Comparison of ENCODE assay signal across 1 cellular context in the genomic region with DNA sequence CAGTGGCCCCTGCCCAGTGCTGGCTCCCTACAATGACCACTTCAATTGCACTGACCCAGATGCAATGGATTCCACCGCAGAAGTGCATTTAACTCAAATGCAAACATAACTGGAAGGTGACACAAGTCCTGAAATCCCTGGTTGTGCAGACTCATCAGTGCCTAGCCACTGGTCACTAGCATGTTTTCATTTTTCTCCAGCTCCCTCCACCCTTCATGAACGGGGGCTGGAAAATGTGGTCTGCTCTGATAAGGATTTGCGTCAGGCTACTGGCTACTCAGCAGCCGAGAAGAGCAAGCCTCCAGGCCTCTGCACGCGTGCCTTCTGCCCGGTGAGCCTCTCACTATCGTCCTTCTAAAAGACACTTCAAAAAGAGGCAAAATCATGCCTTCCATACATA.
TF ChIP-seq lines count a peak whose summit lies in the region.

No MANE protein-coding gene starts in this region.

TF ChIP-seq in K562, 482 proteins besides CTCF, POLR2A, EP300 and RAD21 (continues in another document):
- TF ChIP-seq, protein P1, sequence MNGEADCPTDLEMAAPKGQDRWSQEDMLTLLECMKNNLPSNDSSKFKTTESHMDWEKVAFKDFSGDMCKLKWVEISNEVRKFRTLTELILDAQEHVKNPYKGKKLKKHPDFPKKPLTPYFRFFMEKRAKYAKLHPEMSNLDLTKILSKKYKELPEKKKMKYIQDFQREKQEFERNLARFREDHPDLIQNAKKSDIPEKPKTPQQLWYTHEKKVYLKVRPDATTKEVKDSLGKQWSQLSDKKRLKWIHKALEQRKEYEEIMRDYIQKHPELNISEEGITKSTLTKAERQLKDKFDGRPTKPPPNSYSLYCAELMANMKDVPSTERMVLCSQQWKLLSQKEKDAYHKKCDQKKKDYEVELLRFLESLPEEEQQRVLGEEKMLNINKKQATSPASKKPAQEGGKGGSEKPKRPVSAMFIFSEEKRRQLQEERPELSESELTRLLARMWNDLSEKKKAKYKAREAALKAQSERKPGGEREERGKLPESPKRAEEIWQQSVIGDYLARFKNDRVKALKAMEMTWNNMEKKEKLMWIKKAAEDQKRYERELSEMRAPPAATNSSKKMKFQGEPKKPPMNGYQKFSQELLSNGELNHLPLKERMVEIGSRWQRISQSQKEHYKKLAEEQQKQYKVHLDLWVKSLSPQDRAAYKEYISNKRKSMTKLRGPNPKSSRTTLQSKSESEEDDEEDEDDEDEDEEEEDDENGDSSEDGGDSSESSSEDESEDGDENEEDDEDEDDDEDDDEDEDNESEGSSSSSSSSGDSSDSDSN (IDR thresholded peaks at IDR 0.05; ENCODE audit: borderline replicate concordance in 1 of 2, low read depth in 2 of 2, low read length in 2 of 2): peak; percentile 79 to 91; a peak in 3 of 4 replicates
- TF ChIP-seq PML (IDR thresholded peaks at IDR 0.05; ENCODE audit: low read length) (peak; percentile 91), TCF7L2 (IDR thresholded peaks at IDR 0.05; ENCODE audit: low read depth, low read length) (no peak), IRF1 (CRISPR knock-in tag; IDR thresholded peaks at IDR 0.05; ENCODE audit: borderline replicate concordance) (no peak), BRD9 (IDR thresholded peaks at IDR 0.05; ENCODE audit: low read depth, partially characterized antibody) (peak; percentile 88), ZNF668 (CRISPR knock-in tag; IDR thresholded peaks at IDR 0.05) (no peak), TRIM24 (IDR thresholded peaks at IDR 0.05) (peak; percentile 76 to 87; a peak in 3 of 4 replicates), ZNF766 (CRISPR knock-in tag; conservative IDR thresholded peaks at IDR 0.05) (peak; percentile 91), RBM39 (optimal IDR thresholded peaks at IDR 0.05; ENCODE audit: low read depth, low read length) (no peak), TOE1 (IDR thresholded peaks at IDR 0.05; ENCODE audit: borderline replicate concordance) (peak; percentile 65; the same call in 1 of the 2 replicates), TOE1 (CRISPR knock-in tag; IDR thresholded peaks at IDR 0.05; ENCODE audit: borderline replicate concordance, low read depth) (no peak), GATAD2B (IDR thresholded peaks at IDR 0.05; ENCODE audit: borderline replicate concordance) (0 out of 2 replicates have a peak, but pooled peaks have one; percentile 54), SMAD3 (CRISPR knock-in tag; conservative IDR thresholded peaks at IDR 0.05) (no peak), CBFA2T2 (conservative IDR thresholded peaks at IDR 0.05) (peak; percentile 94), MCM2 (IDR thresholded peaks at IDR 0.05; ENCODE audit: low read depth) (no peak), SP2 (IDR thresholded peaks at IDR 0.05; ENCODE audit: extremely low read depth, low read depth, low read length, poor library complexity, severe bottlenecking) (no peak), RBM22 (IDR thresholded peaks at IDR 0.05; ENCODE audit: low read depth, low read length, poor library complexity, severe bottlenecking) (no peak), ZNF274 (IDR thresholded peaks at IDR 0.05; ENCODE audit: borderline replicate concordance, low read depth, low read length) (no peak; the same call in 1 of the 2 replicates), ZBTB7A (IDR thresholded peaks at IDR 0.05; ENCODE audit: borderline replicate concordance, control insufficient read depth, low read depth, low read length) (no peak), POLR3A (IDR thresholded peaks at IDR 0.05; ENCODE audit: borderline replicate concordance, extremely low read depth, insufficient read depth, insufficient read length) (no peak), CSDE1 (IDR thresholded peaks at IDR 0.05) (no peak), STAT5A (IDR thresholded peaks at IDR 0.05; ENCODE audit: borderline replicate concordance, low read length) (peak; percentile 90), FOXK2 (conservative IDR thresholded peaks at IDR 0.05 in 1 of 2, IDR thresholded peaks at IDR 0.05 in 1 of 2; ENCODE audit: low read depth in 2 of 2) (peak; percentile 98 to 99), GATA2 (CRISPR knock-in tag; IDR thresholded peaks at IDR 0.05) (peak; percentile 88), HOXB6 (CRISPR knock-in tag; IDR thresholded peaks at IDR 0.05; ENCODE audit: borderline replicate concordance) (no peak), MTA3 (IDR thresholded peaks at IDR 0.05; ENCODE audit: borderline replicate concordance) (peak; percentile 89; the same call in 1 of the 2 replicates), KHSRP (IDR thresholded peaks at IDR 0.05) (no peak), TCFL5 (CRISPR knock-in tag; conservative IDR thresholded peaks at IDR 0.05) (no peak), NCOR1 (IDR thresholded peaks at IDR 0.05) (peak; percentile 96), SMAD2 (IDR thresholded peaks at IDR 0.05; ENCODE audit: low read depth, low read length) (no peak), XRCC5 (IDR thresholded peaks at IDR 0.05; ENCODE audit: low read depth, low read length) (peak; percentile 46; the same call in 1 of the 2 replicates), HDAC6 (IDR thresholded peaks at IDR 0.05; ENCODE audit: low read depth, low read length) (no peak), DLX4 (CRISPR knock-in tag; IDR thresholded peaks at IDR 0.05) (no peak), NONO (IDR thresholded peaks at IDR 0.05; ENCODE audit: low read depth in 2 of 2, low read length in 1 of 2) (peak in 1 of 2 experiments; percentile 60; a peak in 1 of 4 replicates), NELFE (IDR thresholded peaks at IDR 0.05; ENCODE audit: insufficient read depth, insufficient read length) (no peak), NBN (IDR thresholded peaks at IDR 0.05; ENCODE audit: low read depth) (peak; percentile 96), ZBTB1 (CRISPR knock-in tag; IDR thresholded peaks at IDR 0.05; ENCODE audit: borderline replicate concordance, low read depth) (no peak), CTBP1 (IDR thresholded peaks at IDR 0.05; ENCODE audit: borderline replicate concordance) (peak; percentile 87)
- TF ChIP-seq, protein P2, sequence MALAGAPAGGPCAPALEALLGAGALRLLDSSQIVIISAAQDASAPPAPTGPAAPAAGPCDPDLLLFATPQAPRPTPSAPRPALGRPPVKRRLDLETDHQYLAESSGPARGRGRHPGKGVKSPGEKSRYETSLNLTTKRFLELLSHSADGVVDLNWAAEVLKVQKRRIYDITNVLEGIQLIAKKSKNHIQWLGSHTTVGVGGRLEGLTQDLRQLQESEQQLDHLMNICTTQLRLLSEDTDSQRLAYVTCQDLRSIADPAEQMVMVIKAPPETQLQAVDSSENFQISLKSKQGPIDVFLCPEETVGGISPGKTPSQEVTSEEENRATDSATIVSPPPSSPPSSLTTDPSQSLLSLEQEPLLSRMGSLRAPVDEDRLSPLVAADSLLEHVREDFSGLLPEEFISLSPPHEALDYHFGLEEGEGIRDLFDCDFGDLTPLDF (CRISPR knock-in tag; IDR thresholded peaks at IDR 0.05): no peak
- TF ChIP-seq, protein P3, sequence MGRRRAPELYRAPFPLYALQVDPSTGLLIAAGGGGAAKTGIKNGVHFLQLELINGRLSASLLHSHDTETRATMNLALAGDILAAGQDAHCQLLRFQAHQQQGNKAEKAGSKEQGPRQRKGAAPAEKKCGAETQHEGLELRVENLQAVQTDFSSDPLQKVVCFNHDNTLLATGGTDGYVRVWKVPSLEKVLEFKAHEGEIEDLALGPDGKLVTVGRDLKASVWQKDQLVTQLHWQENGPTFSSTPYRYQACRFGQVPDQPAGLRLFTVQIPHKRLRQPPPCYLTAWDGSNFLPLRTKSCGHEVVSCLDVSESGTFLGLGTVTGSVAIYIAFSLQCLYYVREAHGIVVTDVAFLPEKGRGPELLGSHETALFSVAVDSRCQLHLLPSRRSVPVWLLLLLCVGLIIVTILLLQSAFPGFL (CRISPR knock-in tag; IDR thresholded peaks at IDR 0.05): no peak; the same call in 1 of the 2 replicates
- TF ChIP-seq, protein P4, sequence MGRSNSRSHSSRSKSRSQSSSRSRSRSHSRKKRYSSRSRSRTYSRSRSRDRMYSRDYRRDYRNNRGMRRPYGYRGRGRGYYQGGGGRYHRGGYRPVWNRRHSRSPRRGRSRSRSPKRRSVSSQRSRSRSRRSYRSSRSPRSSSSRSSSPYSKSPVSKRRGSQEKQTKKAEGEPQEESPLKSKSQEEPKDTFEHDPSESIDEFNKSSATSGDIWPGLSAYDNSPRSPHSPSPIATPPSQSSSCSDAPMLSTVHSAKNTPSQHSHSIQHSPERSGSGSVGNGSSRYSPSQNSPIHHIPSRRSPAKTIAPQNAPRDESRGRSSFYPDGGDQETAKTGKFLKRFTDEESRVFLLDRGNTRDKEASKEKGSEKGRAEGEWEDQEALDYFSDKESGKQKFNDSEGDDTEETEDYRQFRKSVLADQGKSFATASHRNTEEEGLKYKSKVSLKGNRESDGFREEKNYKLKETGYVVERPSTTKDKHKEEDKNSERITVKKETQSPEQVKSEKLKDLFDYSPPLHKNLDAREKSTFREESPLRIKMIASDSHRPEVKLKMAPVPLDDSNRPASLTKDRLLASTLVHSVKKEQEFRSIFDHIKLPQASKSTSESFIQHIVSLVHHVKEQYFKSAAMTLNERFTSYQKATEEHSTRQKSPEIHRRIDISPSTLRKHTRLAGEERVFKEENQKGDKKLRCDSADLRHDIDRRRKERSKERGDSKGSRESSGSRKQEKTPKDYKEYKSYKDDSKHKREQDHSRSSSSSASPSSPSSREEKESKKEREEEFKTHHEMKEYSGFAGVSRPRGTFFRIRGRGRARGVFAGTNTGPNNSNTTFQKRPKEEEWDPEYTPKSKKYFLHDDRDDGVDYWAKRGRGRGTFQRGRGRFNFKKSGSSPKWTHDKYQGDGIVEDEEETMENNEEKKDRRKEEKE (IDR thresholded peaks at IDR 0.05; ENCODE audit: borderline replicate concordance in 1 of 2, control insufficient read depth in 1 of 2, low read depth in 2 of 2, low read length in 1 of 2): no peak
- TF ChIP-seq, protein P5, sequence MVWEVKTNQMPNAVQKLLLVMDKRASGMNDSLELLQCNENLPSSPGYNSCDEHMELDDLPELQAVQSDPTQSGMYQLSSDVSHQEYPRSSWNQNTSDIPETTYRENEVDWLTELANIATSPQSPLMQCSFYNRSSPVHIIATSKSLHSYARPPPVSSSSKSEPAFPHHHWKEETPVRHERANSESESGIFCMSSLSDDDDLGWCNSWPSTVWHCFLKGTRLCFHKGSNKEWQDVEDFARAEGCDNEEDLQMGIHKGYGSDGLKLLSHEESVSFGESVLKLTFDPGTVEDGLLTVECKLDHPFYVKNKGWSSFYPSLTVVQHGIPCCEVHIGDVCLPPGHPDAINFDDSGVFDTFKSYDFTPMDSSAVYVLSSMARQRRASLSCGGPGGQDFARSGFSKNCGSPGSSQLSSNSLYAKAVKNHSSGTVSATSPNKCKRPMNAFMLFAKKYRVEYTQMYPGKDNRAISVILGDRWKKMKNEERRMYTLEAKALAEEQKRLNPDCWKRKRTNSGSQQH (CRISPR knock-in tag; IDR thresholded peaks at IDR 0.05): no peak
- TF ChIP-seq, protein P6, sequence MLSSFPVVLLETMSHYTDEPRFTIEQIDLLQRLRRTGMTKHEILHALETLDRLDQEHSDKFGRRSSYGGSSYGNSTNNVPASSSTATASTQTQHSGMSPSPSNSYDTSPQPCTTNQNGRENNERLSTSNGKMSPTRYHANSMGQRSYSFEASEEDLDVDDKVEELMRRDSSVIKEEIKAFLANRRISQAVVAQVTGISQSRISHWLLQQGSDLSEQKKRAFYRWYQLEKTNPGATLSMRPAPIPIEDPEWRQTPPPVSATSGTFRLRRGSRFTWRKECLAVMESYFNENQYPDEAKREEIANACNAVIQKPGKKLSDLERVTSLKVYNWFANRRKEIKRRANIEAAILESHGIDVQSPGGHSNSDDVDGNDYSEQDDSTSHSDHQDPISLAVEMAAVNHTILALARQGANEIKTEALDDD (IDR thresholded peaks at IDR 0.05): peak; percentile 100
- TF ChIP-seq, protein P7, sequence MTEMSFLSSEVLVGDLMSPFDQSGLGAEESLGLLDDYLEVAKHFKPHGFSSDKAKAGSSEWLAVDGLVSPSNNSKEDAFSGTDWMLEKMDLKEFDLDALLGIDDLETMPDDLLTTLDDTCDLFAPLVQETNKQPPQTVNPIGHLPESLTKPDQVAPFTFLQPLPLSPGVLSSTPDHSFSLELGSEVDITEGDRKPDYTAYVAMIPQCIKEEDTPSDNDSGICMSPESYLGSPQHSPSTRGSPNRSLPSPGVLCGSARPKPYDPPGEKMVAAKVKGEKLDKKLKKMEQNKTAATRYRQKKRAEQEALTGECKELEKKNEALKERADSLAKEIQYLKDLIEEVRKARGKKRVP (CRISPR knock-in tag; IDR thresholded peaks at IDR 0.05): peak; percentile 41; the same call in 1 of the 2 replicates
- TF ChIP-seq, protein P8, sequence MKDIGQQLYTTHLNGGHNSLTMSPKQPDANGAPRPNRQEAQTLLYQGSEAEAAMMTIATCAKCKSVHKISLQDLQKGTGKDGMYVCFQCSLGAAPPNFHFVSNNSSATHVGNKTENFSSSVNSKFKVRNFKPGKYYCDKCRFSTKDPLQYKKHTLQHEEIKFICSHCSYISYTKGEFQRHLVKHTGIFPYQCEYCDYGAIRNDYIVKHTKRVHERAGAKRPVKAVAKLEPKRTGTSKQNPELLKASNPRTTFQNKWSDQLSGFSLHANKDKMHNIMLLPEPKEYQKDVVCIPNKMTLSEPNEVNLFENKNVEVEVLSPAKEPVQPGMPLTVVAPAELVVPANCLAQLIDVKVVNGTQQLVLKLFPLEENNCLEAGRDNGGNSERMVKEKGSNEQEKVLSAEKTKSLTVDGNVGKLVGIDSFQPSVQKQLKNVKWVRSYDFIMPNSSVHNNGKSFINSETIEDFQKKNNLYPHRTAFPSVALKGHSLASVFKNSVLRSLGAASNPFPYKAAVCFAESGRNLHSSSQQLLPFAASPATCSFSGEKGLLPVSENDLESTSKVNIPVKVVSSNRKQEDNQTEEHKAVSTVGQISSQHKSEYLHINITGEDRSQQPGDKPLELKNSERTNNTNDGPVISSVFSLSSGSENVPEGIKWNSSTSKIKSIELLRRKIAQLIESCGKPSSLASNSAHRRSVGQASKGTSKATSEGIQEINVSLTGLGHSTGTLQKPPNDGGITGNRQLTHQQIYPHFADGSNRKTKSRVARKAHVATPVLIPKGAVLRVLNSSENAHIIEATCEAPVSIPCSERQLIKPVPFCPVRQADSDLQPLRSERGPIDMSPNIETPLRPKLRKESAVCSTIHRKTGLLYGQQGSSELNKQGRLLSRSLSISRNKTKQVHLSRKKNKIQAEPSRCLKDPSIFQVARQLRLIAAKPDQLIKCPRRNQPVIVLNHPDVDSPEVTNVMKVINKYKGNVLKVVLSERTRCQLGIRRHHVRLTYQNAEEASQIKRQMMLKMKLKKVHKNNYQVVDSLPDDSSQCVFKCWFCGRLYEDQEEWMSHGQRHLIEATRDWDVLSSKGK (CRISPR knock-in tag; IDR thresholded peaks at IDR 0.05): no peak
